11 cellular contexts compared by ENCODE assay signal in genomic region chr6:14316911-14317535, GRCh38.
DNase-seq lines count a peak whose midpoint lies in the region; ATAC-seq and TF ChIP-seq lines count a peak whose summit lies in the region.
"Had no signal": no experiment of that assay in that cellular context is flagged by ENCODE, and none has a peak within 500 bp of the region (broad histone marks: within the 10 kb centered on the region; RNA-seq: fewer than 3 reads in every experiment).

No MANE protein-coding gene starts in this region.

- peak; percentile 40 for TF ChIP-seq CTCF in epithelial cell of proximal tubule (conservative IDR thresholded peaks at IDR 0.05; ENCODE audit: low read depth, low read length)

- ATAC-seq in stimulated activated naive B cell treated with anti-CD40 and anti-IgM and Interleukin-4, amounts not matched to agents 10 μg/mL and 1 μg/mL and 100 μg/mL, for 72 hours (replicated peaks): no peak
- ATAC-seq: CD8-positive, alpha-beta T cell had no signal

- H3K4me1 Mint-ChIP-seq in activated T-cell treated with anti-CD3 and anti-CD28 coated beads, Interleukin-2, amount 50 U/mL, for 24 hours (ENCODE audit: low read depth): peaks cover 14% of the 10 kb centered on the region
- peaks cover 50 to 72% of the 10 kb centered on the region in 2 donors for H3K4me1 Mint-ChIP-seq in stimulated activated naive B cell treated with anti-CD40 and anti-IgM and Interleukin-4, amounts not matched to agents 10 μg/mL and 1 μg/mL and 100 μg/mL, for 72 hours

- no peak overlapping the region for H3K4me3 Mint-ChIP-seq in activated T-cell treated with anti-CD3 and anti-CD28 coated beads, Interleukin-2, amount 50 U/mL, for 24 hours
- no peak overlapping the region for H3K4me3 Mint-ChIP-seq in stimulated activated naive B cell treated with anti-CD40 and anti-IgM and Interleukin-4, amounts not matched to agents 10 μg/mL and 1 μg/mL and 100 μg/mL, for 72 hours
- H3K4me3 Mint-ChIP-seq: CD8-positive, alpha-beta T cell had no signal

- H3K36me3 Mint-ChIP-seq in activated T-cell treated with anti-CD3 and anti-CD28 coated beads, Interleukin-2, amount 50 U/mL, for 24 hours (ENCODE audit: low read depth): no peaks in the 10 kb centered on the region
- H3K36me3 Mint-ChIP-seq in stimulated activated naive B cell treated with anti-CD40 and anti-IgM and Interleukin-4, amounts not matched to agents 10 μg/mL and 1 μg/mL and 100 μg/mL, for 72 hours: peaks cover 8 to 45% of the 10 kb centered on the region in 2 donors
- H3K36me3 Mint-ChIP-seq: CD8-positive, alpha-beta T cell had no signal

- no peaks in the 10 kb centered on the region for H3K27me3 Mint-ChIP-seq in activated T-cell treated with anti-CD3 and anti-CD28 coated beads, Interleukin-2, amount 50 U/mL, for 24 hours
- H3K27me3 Mint-ChIP-seq in stimulated activated naive B cell treated with anti-CD40 and anti-IgM and Interleukin-4, amounts not matched to agents 10 μg/mL and 1 μg/mL and 100 μg/mL, for 72 hours: no peaks in the 10 kb centered on the region

- H3K9me3 Mint-ChIP-seq in activated T-cell treated with anti-CD3 and anti-CD28 coated beads, Interleukin-2, amount 50 U/mL, for 24 hours: no peaks in the 10 kb centered on the region
- H3K9me3 Mint-ChIP-seq in stimulated activated naive B cell treated with anti-CD40 and anti-IgM and Interleukin-4, amounts not matched to agents 10 μg/mL and 1 μg/mL and 100 μg/mL, for 72 hours: peaks cover 4 to 5% of the 10 kb centered on the region in 2 donors
- H3K9me3 Mint-ChIP-seq: CD8-positive, alpha-beta T cell had no signal

- H3K27ac Mint-ChIP-seq in activated T-cell treated with anti-CD3 and anti-CD28 coated beads, Interleukin-2, amount 50 U/mL, for 24 hours: peak overlapping the region; percentile 36
- peak overlapping the region; percentile 99 for H3K27ac Mint-ChIP-seq in stimulated activated naive B cell treated with anti-CD40 and anti-IgM and Interleukin-4, amounts not matched to agents 10 μg/mL and 1 μg/mL and 100 μg/mL, for 72 hours
- H3K27ac Mint-ChIP-seq: CD8-positive, alpha-beta T cell had no signal

- DNase-seq in activated T-cell treated with anti-CD3 and anti-CD28 coated beads, Interleukin-2, amount 50 U/mL, for 24 hours: no peak
- DNase-seq in activated T-cell treated with anti-CD3 and anti-CD28 coated beads, Interleukin-2, amount 50 U/mL, for 1 hour: no peak
- peak; percentile 48 for DNase-seq in NCI-H526 treated with DMSO at 0.1 percent for 48 hours (lab: John Stamatoyannopoulos, UW)
- DNase-seq in epithelial cell of proximal tubule (ENCODE audit: low read depth): no peak
- peak; percentile 23 for DNase-seq in stimulated activated naive B cell treated with anti-CD40 and anti-IgM and Interleukin-4, amounts not matched to agents 10 μg/mL and 1 μg/mL and 100 μg/mL, for 72 hours
- no peak for DNase-seq in HT-29 (ENCODE audit: low spot score)
- DNase-seq in erythroblast (lab: John Stamatoyannopoulos, UW): no peak
- no peak for DNase-seq in NCI-H187 treated with DMSO at 0.1 percent for 48 hours (lab: John Stamatoyannopoulos, UW)
- DNase-seq: dorsolateral prefrontal cortex, islet precursor cell had no signal

- no peak overlapping the region for H3K4me3 ChIP-seq in epithelial cell of proximal tubule (ENCODE audit: low read depth, low read length)
- H3K4me3 ChIP-seq: dorsolateral prefrontal cortex had no signal

- no peak for TF ChIP-seq POLR2A in erythroblast (IDR thresholded peaks at IDR 0.05; ENCODE audit: low read length)

Comparison
In these comparisons a context has a peak if more than half of its experiments do, and no peak if none do; other contexts are left out.
1. DNase-seq: peak in NCI-H526 treated with DMSO at 0.1 percent for 48 hours (single experiment) and stimulated activated naive B cell treated with anti-CD40 and anti-IgM and Interleukin-4, amounts not matched to agents 10 μg/mL and 1 μg/mL and 100 μg/mL, for 72 hours (single experiment); none in activated T-cell treated with anti-CD3 and anti-CD28 coated beads, Interleukin-2, amount 50 U/mL, for 24 hours (single experiment), activated T-cell treated with anti-CD3 and anti-CD28 coated beads, Interleukin-2, amount 50 U/mL, for 1 hour (single experiment), epithelial cell of proximal tubule (single experiment), HT-29 (single experiment), erythroblast (0 of 2) and NCI-H187 treated with DMSO at 0.1 percent for 48 hours (single experiment).